ENCODE assay signal across 9 cellular contexts in genomic region chr19:22010437-22011143, GRCh38. TPM values are rescaled to one million over a fixed set of nuclear protein-coding genes. Genes with fewer than 3 reads are reported as not detected.
DNase-seq lines count a peak whose midpoint lies in the region; TF ChIP-seq lines count a peak whose summit lies in the region.
"Not testable (repeated sequence)": the region's sequence is repeated elsewhere in the genome, so short reads cannot be mapped to it uniquely, and the experiment has no call there.
"Had no signal": no experiment of that assay in that cellular context is flagged by ENCODE, and none has a peak within 500 bp of the region (broad histone marks: within the 10 kb centered on the region; RNA-seq: fewer than 3 reads in every experiment).

TSS of gene ZNF208 (minus strand) at chr19:22010943. CDS start at chr19:22010794, 149 bp downstream.

- H3K4me3 ChIP-seq in HUES6 (ENCODE audit: low read depth, low read length) (peak within 1 kb of the TSS; percentile 51; the same call in 1 of the 2 replicates), ovary (peak within 1 kb of the TSS; percentile 38), urinary bladder (ENCODE audit: low read depth, low read length) (peak within 1 kb of the TSS; percentile 34)

- not testable (repeated sequence) for TF ChIP-seq CTCF in endothelial cell (IDR thresholded peaks at IDR 0.05; ENCODE audit: unreplicated experiment); ovary (IDR thresholded peaks at IDR 0.05)

- peak within 1 kb of the TSS; percentile 42 for H3K4me3 Mint-ChIP-seq in endothelial cell (ENCODE audit: unreplicated experiment)

- not testable (repeated sequence) for TF ChIP-seq EP300 in ovary (IDR thresholded peaks at IDR 0.05)

- not testable (repeated sequence) for H3K27ac Mint-ChIP-seq in endothelial cell (ENCODE audit: unreplicated experiment)

- not testable (repeated sequence) for H3K36me3 ChIP-seq in HUES6 (ENCODE audit: control insufficient read depth, insufficient read depth, low read length); ovary; urinary bladder (ENCODE audit: insufficient read depth)

- H3K9me3 Mint-ChIP-seq in endothelial cell (ENCODE audit: unreplicated experiment) = peaks cover 19% of the 10 kb centered on the region

- H3K9ac ChIP-seq in HUES6 (ENCODE audit: low read length) = not testable (repeated sequence)

- 7 to 11% (median 8%) methylated on average over 29 of the region's 29 CpGs for WGBS in ovary, 3 donors
- WGBS in urinary bladder = 4% methylated on average over 29 of the region's 29 CpGs

- H3K27ac ChIP-seq in HUES6 (ENCODE audit: low read depth, low read length); urinary bladder (ENCODE audit: low read depth): not testable (repeated sequence)
- H3K27ac ChIP-seq in ovary = peak within 1 kb of the TSS; percentile 40 to 48

- H3K27me3 Mint-ChIP-seq in endothelial cell (ENCODE audit: unreplicated experiment) = not testable (repeated sequence)

- H3K4me1 ChIP-seq in HUES6 (ENCODE audit: control insufficient read depth, insufficient read depth, low read length); ovary (ENCODE audit: insufficient read depth); urinary bladder (ENCODE audit: insufficient read depth): not testable (repeated sequence)

- peaks cover 36% of the 10 kb centered on the region for H3K9me3 ChIP-seq in HUES6 (ENCODE audit: control insufficient read depth, insufficient read depth, low read depth, low read length)
- H3K9me3 ChIP-seq in ovary = not testable (repeated sequence)

- not testable (repeated sequence) for H3K36me3 Mint-ChIP-seq in endothelial cell (ENCODE audit: low read depth, unreplicated experiment)

- H3K4me1 Mint-ChIP-seq in endothelial cell (ENCODE audit: unreplicated experiment) = not testable (repeated sequence)

- H3K27me3 ChIP-seq in HUES6 (ENCODE audit: control insufficient read depth, insufficient read depth, low read length); ovary: not testable (repeated sequence)

- TF ChIP-seq POLR2A in ovary (IDR thresholded peaks at IDR 0.05) = not testable (repeated sequence)

- intact Hi-C loops in ovary (cut with DNase I) = not testable (repeated sequence)

- DNase-seq in T1000 (lab: John Stamatoyannopoulos, UW) = peak; percentile 37
- peak; percentile 79 for DNase-seq in activated effector memory CD4-positive, alpha-beta T cell treated with anti-CD3 and anti-CD28 coated beads, Interleukin-2, amount 50 U/mL, for 16 hours
- DNase-seq in endothelial cell (ENCODE audit: low spot score) = not testable (repeated sequence)
- DNase-seq in iris pigment epithelial cell (ENCODE audit: low read depth) = peak; percentile 1
- DNase-seq in ovary = peak; percentile 33 to 61 (median 39)
- peak; percentile 6 to 15 for DNase-seq in stimulated activated CD4-positive, alpha-beta T cell treated with anti-CD3 and anti-CD28 coated beads, Interleukin-4, amount 100 ng/mL, for 4 hours

RNA-seq across cellular contexts. Expression of gene ZNF208, which starts in this region (rescaled TPM):
- total RNA-seq in endothelial cell (ENCODE audit: unreplicated experiment) (1.7 TPM), ovary (10 to 100 TPM in 5 of 7 donors, 1 to 10 TPM in 2; 3.1 to 47.5 (median 20.1) TPM), urinary bladder (1.1 TPM)
- polyA plus RNA-seq in ovary (1 to 10 TPM; 1.3 to 1.4 TPM), urinary bladder (1.0 TPM)
- polyA plus RNA-seq: BJ had no signal
